Comparison of ENCODE assay signal across 9 cellular contexts in genomic region chr16:68235882-68236803, GRCh38. TPM values are rescaled to one million over a fixed set of nuclear protein-coding genes. Genes with fewer than 3 reads are reported as not detected.
DNase-seq lines count a peak whose midpoint lies in the region; ATAC-seq and TF ChIP-seq lines count a peak whose summit lies in the region.
"Had no signal": no experiment of that assay in that cellular context is flagged by ENCODE, and none has a peak within 500 bp of the region (broad histone marks: within the 10 kb centered on the region; RNA-seq: fewer than 3 reads in every experiment).

Gene ESRP2, minus strand, starts transcription at chr16:68236127. Its CDS starts 82 bp downstream, at chr16:68236045.

- ATAC-seq in activated T-cell treated with anti-CD3 and anti-CD28 coated beads, Interleukin-2, amount 50 U/mL, for 4 hours = no peak
- no peak for ATAC-seq in GM18858 (IDR thresholded peaks at IDR 0.05; ENCODE audit: unreplicated experiment)

- H3K36me3 Mint-ChIP-seq in activated T-cell treated with anti-CD3 and anti-CD28 coated beads, Interleukin-2, amount 50 U/mL, for 4 hours (ENCODE audit: insufficient read depth) = no peaks in the 10 kb centered on the region

- no peaks in the 10 kb centered on the region for H3K9me3 Mint-ChIP-seq in activated T-cell treated with anti-CD3 and anti-CD28 coated beads, Interleukin-2, amount 50 U/mL, for 4 hours

- peak within 1 kb of the TSS; percentile 63 for H3K9ac ChIP-seq in MM.1S (ENCODE audit: low read length)

- H3K27ac ChIP-seq in MM.1S (ENCODE audit: low read length) (peak within 1 kb of the TSS; percentile 45; the same call in 1 of the 2 replicates), osteoblast (ENCODE audit: low read depth, low read length) (peak within 1 kb of the TSS; percentile 69)

- H3K4me2 ChIP-seq in MM.1S (ENCODE audit: low read depth, low read length) (peak within 1 kb of the TSS; percentile 98), osteoblast (ENCODE audit: insufficient read depth, low read length) (peak within 1 kb of the TSS; percentile 78)

- TF ChIP-seq CTCF in MM.1S (IDR thresholded peaks at IDR 0.05; ENCODE audit: low read length) (no peak), fibroblast of the aortic adventitia (IDR thresholded peaks at IDR 0.05; ENCODE audit: insufficient read depth, low read length) (no peak), osteoblast (IDR thresholded peaks at IDR 0.05; ENCODE audit: extremely low read depth, low read depth, low read length) (no peak)

- H3K79me2 ChIP-seq in MM.1S (ENCODE audit: low read length) (no peaks in the 10 kb centered on the region), osteoblast (ENCODE audit: insufficient read depth, low read length) (no peaks in the 10 kb centered on the region)

- H3F3A ChIP-seq in MM.1S (ENCODE audit: insufficient read depth, low read length) = peaks cover 9% of the 10 kb centered on the region

- peak within 1 kb of the TSS; percentile 66 for H3K4me3 ChIP-seq in MM.1S (ENCODE audit: low read length)
- H3K4me3 ChIP-seq in fibroblast of the aortic adventitia (ENCODE audit: low read depth, low read length) = peak within 1 kb of the TSS; percentile 69
- peak within 1 kb of the TSS; percentile 76 for H3K4me3 ChIP-seq in osteoblast (ENCODE audit: insufficient read depth, low read length)

- H3K36me3 ChIP-seq in MM.1S (replicated peaks; ENCODE audit: insufficient read depth, low read length) (no peaks in the 10 kb centered on the region), osteoblast (ENCODE audit: insufficient read depth, low read length) (no peaks in the 10 kb centered on the region)

- H2AFZ ChIP-seq in MM.1S (ENCODE audit: low read length) = peak within 1 kb of the TSS; percentile 90
- H2AFZ ChIP-seq in osteoblast (ENCODE audit: low read length) = peak within 1 kb of the TSS; percentile 86

- H3K9me2 ChIP-seq in MM.1S (replicated peaks; ENCODE audit: insufficient read depth, low read length) = no peaks in the 10 kb centered on the region

- H4K20me1 ChIP-seq in MM.1S (ENCODE audit: insufficient read depth, low read length) (no peaks in the 10 kb centered on the region), osteoblast (ENCODE audit: insufficient read depth, low read length) (no peaks in the 10 kb centered on the region)

- H3K27me3 ChIP-seq in MM.1S (replicated peaks; ENCODE audit: insufficient read depth, low read length) (no peaks in the 10 kb centered on the region), osteoblast (ENCODE audit: insufficient read depth, low read length) (no peaks in the 10 kb centered on the region)

- peak within 1 kb of the TSS; percentile 90 for H3K4me3 Mint-ChIP-seq in activated T-cell treated with anti-CD3 and anti-CD28 coated beads, Interleukin-2, amount 50 U/mL, for 4 hours

- H3K27me3 Mint-ChIP-seq in activated T-cell treated with anti-CD3 and anti-CD28 coated beads, Interleukin-2, amount 50 U/mL, for 4 hours (ENCODE audit: low read depth) = no peaks in the 10 kb centered on the region

- peaks cover 17% of the 10 kb centered on the region for H3K4me1 ChIP-seq in MM.1S (ENCODE audit: low read length)
- H3K4me1 ChIP-seq in osteoblast (ENCODE audit: insufficient read depth, low read length) = peaks cover 15% of the 10 kb centered on the region

- peak; percentile 76 for DNase-seq in DMS153 (lab: John Stamatoyannopoulos, UW)
- DNase-seq in MM.1S = no peak
- DNase-seq in activated T-cell treated with anti-CD3 and anti-CD28 coated beads, Interleukin-2, amount 50 U/mL, for 4 hours = no peak
- DNase-seq in fibroblast of the aortic adventitia (ENCODE audit: low read depth) = no peak
- peak; percentile 72 for DNase-seq in osteoblast (ENCODE audit: insufficient read length, low spot score, missing footprints)
- no peak for DNase-seq in A172 (ENCODE audit: low spot score)
- no peak for DNase-seq in Ammon's horn (ENCODE audit: low spot score)

- no peaks in the 10 kb centered on the region for H3K9me3 ChIP-seq in MM.1S (replicated peaks; ENCODE audit: insufficient read depth, low read length)
- H3K9me3 ChIP-seq in osteoblast (ENCODE audit: low read depth, low read length) = no peaks in the 10 kb centered on the region

- H3K4me1 Mint-ChIP-seq in activated T-cell treated with anti-CD3 and anti-CD28 coated beads, Interleukin-2, amount 50 U/mL, for 4 hours (ENCODE audit: low read depth) = peaks cover 30% of the 10 kb centered on the region

RNA-seq across cellular contexts. Expression of gene ESRP2, which starts in this region (rescaled TPM):
- 1 to 10 TPM in 1 of 3 donors, under 1 TPM in 2; 0.53 to 1.3 (median 0.68) TPM for total RNA-seq in activated T-cell treated with anti-CD3 and anti-CD28 coated beads, Interleukin-2, amount 50 U/mL, for 4 hours
- total RNA-seq in fibroblast of the aortic adventitia (ENCODE audit: low replicate concordance) (0.18 TPM in 1 of 2 replicates, not detected in the other), osteoblast (under 0.01 TPM in 1 of 2 replicates, not detected in the other)
- total RNA-seq in A172 (2014; rRNA removed; shearing (Covaris generic)) = 0.45 TPM in 1 of 2 replicates, not detected in the other
- total RNA-seq: M059J had no signal

Comparison
In these comparisons a context has a peak if more than half of its experiments do, and no peak if none do; other contexts are left out.
1. Peak in DNase-seq, H3K4me3 ChIP-seq, H3K27ac ChIP-seq and H3K4me2 ChIP-seq in osteoblast; RNA of the gene not detected or under 1 TPM.